22 cellular contexts compared by ENCODE assay signal in genomic region chr6:170052991-170053821, GRCh38.
DNase-seq lines count a peak whose midpoint lies in the region; ATAC-seq and TF ChIP-seq lines count a peak whose summit lies in the region.
"Had no signal": no experiment of that assay in that cellular context is flagged by ENCODE, and none has a peak within 500 bp of the region (broad histone marks: within the 10 kb centered on the region; RNA-seq: fewer than 3 reads in every experiment).

No MANE protein-coding gene starts in this region.

- no peaks in the 10 kb centered on the region for H3K36me3 ChIP-seq in ovary
- no peaks in the 10 kb centered on the region for H3K36me3 ChIP-seq in upper lobe of right lung
- H3K36me3 ChIP-seq: adrenal gland, gastrocnemius medialis, MG63 had no signal

- POLR2A ChIA-PET in activated naive CD8-positive, alpha-beta T cell treated with anti-CD3 and anti-CD28 coated beads, Interleukin-2, amount 10 ng/mL, durations not matched to agents 7 days and 5 days (lab: Charles Lee): no interaction called here
- POLR2A ChIA-PET in GM10248 (lab: Yijun Ruan, JAX): no interaction called here

- no peaks in the 10 kb centered on the region for H3K36me3 Mint-ChIP-seq in activated naive CD8-positive, alpha-beta T cell treated with anti-CD3 and anti-CD28 coated beads, Interleukin-2, amount 10 ng/mL, durations not matched to agents 7 days and 5 days
- H3K36me3 Mint-ChIP-seq in activated naive CD8-positive, alpha-beta T cell treated with anti-CD3 and anti-CD28 coated beads, Interleukin-2, amount 50 U/mL, for 24 hours (ENCODE audit: low read depth): no peaks in the 10 kb centered on the region
- peaks cover 15% of the 10 kb centered on the region for H3K36me3 Mint-ChIP-seq in glutamatergic neuron (ENCODE audit: unreplicated experiment)
- H3K36me3 Mint-ChIP-seq: IgD-negative memory B cell had no signal

- intact Hi-C loops in ovary (cut with DNase I): no loop called here
- intact Hi-C loops in upper lobe of right lung (cut with DNase I): no loop called here

- H3K4me3 ChIP-seq in ovary (no peak overlapping the region), upper lobe of right lung (no peak overlapping the region)
- H3K4me3 ChIP-seq: adrenal gland, gastrocnemius medialis, MG63, PC-9 had no signal

- DNase-seq in activated naive CD8-positive, alpha-beta T cell treated with anti-CD3 and anti-CD28 coated beads, Interleukin-2, amount 10 ng/mL, durations not matched to agents 7 days and 5 days: peak; percentile 16
- DNase-seq in activated naive CD8-positive, alpha-beta T cell treated with anti-CD3 and anti-CD28 coated beads, Interleukin-2, amount 50 U/mL, for 24 hours: no peak
- peak; percentile 14 for DNase-seq in glutamatergic neuron
- peak in 4 of 5 donors; percentile 4 to 29 (median 12) for DNase-seq in ovary
- DNase-seq in upper lobe of right lung: peak; percentile 48
- no peak for DNase-seq in GM10248 (ENCODE audit: extremely low spot score)
- DNase-seq: activated B cell treated with CpG ODN at 0.5 μM for 24 hours; activated CD8-positive, alpha-beta memory T cell treated with anti-CD3 and anti-CD28 coated beads for 24 hours; C1 segment of cervical spinal cord; erythroblast; MG63; NCI-H1694; PC-9; stimulated activated CD4-positive, alpha-beta T cell treated with anti-CD3 and anti-CD28 coated beads, Interleukin-1b, Interleukin-23, amount 100 ng/mL, for 48 hours; stimulated activated naive CD8-positive, alpha-beta T cell treated with anti-CD3 and anti-CD28 coated beads, Interleukin-15, Interleukin-2, amounts not matched to agents 100 U/mL and 50 U/mL, for 24 hours had no signal

- H3K4me1 ChIP-seq in ovary (ENCODE audit: insufficient read depth) (no peaks in the 10 kb centered on the region), upper lobe of right lung (peaks cover 14% of the 10 kb centered on the region)
- H3K4me1 ChIP-seq: adrenal gland had no signal

- TF ChIP-seq CTCF in glutamatergic neuron (IDR thresholded peaks at IDR 0.05; ENCODE audit: partially characterized antibody, unreplicated experiment) (no peak), ovary (IDR thresholded peaks at IDR 0.05) (no peak), upper lobe of right lung (IDR thresholded peaks at IDR 0.05) (no peak), GM10248 (IDR thresholded peaks at IDR 0.05; ENCODE audit: control extremely low read depth, extremely low read depth, low read depth, missing control alignments) (no peak)

- no peaks in the 10 kb centered on the region for H3K4me1 Mint-ChIP-seq in activated naive CD8-positive, alpha-beta T cell treated with anti-CD3 and anti-CD28 coated beads, Interleukin-2, amount 10 ng/mL, durations not matched to agents 7 days and 5 days
- H3K4me1 Mint-ChIP-seq in activated naive CD8-positive, alpha-beta T cell treated with anti-CD3 and anti-CD28 coated beads, Interleukin-2, amount 50 U/mL, for 24 hours: peaks cover 4% of the 10 kb centered on the region
- H3K4me1 Mint-ChIP-seq in glutamatergic neuron (ENCODE audit: low read depth, unreplicated experiment): peaks cover 3% of the 10 kb centered on the region
- H3K4me1 Mint-ChIP-seq: activated B cell treated with CpG ODN at 0.5 μM for 24 hours had no signal

- WGBS in ovary, 3 donors: 83 to 87% (median 87%) methylated on average over 27 of the region's 27 CpGs

- CTCF ChIA-PET in GM10248 (lab: Yijun Ruan, JAX): no interaction called here

- no peak for ATAC-seq in activated naive CD8-positive, alpha-beta T cell treated with anti-CD3 and anti-CD28 coated beads, Interleukin-2, amount 10 ng/mL, durations not matched to agents 7 days and 5 days (ENCODE audit: low read depth)
- ATAC-seq in activated naive CD8-positive, alpha-beta T cell treated with anti-CD3 and anti-CD28 coated beads, Interleukin-2, amount 50 U/mL, for 24 hours: no peak
- ATAC-seq in upper lobe of right lung (no peak), GM21529 (IDR thresholded peaks at IDR 0.05; ENCODE audit: unreplicated experiment) (no peak), esophagus mucosa (no peak)
- ATAC-seq: activated T-helper 17 cell treated with anti-CD3 and anti-CD28 coated beads, Interleukin-2, amount 50 U/mL, for 72 hours; gastrocnemius medialis; stimulated activated naive CD8-positive, alpha-beta T cell treated with anti-CD3 and anti-CD28 coated beads, Interleukin-15, Interleukin-2, amounts not matched to agents 100 U/mL and 50 U/mL, for 24 hours had no signal

- no peak for TF ChIP-seq EP300 in ovary (IDR thresholded peaks at IDR 0.05)

- no peak overlapping the region for H3K4me3 Mint-ChIP-seq in activated naive CD8-positive, alpha-beta T cell treated with anti-CD3 and anti-CD28 coated beads, Interleukin-2, amount 10 ng/mL, durations not matched to agents 7 days and 5 days
- H3K4me3 Mint-ChIP-seq in activated naive CD8-positive, alpha-beta T cell treated with anti-CD3 and anti-CD28 coated beads, Interleukin-2, amount 50 U/mL, for 24 hours: no peak overlapping the region
- H3K4me3 Mint-ChIP-seq in glutamatergic neuron (ENCODE audit: unreplicated experiment): no peak overlapping the region
- H3K4me3 Mint-ChIP-seq: activated B cell treated with CpG ODN at 0.5 μM for 24 hours; activated T-helper 17 cell treated with anti-CD3 and anti-CD28 coated beads, Interleukin-2, amount 50 U/mL, for 72 hours had no signal

- H3K9me3 Mint-ChIP-seq in activated naive CD8-positive, alpha-beta T cell treated with anti-CD3 and anti-CD28 coated beads, Interleukin-2, amount 10 ng/mL, durations not matched to agents 7 days and 5 days: no peaks in the 10 kb centered on the region
- no peaks in the 10 kb centered on the region for H3K9me3 Mint-ChIP-seq in activated naive CD8-positive, alpha-beta T cell treated with anti-CD3 and anti-CD28 coated beads, Interleukin-2, amount 50 U/mL, for 24 hours
- H3K9me3 Mint-ChIP-seq in glutamatergic neuron (ENCODE audit: unreplicated experiment): peaks cover 3% of the 10 kb centered on the region
- H3K9me3 Mint-ChIP-seq: activated B cell treated with CpG ODN at 0.5 μM for 24 hours; activated T-helper 17 cell treated with anti-CD3 and anti-CD28 coated beads, Interleukin-2, amount 50 U/mL, for 72 hours; IgD-negative memory B cell had no signal

- H3K27ac Mint-ChIP-seq in activated naive CD8-positive, alpha-beta T cell treated with anti-CD3 and anti-CD28 coated beads, Interleukin-2, amount 10 ng/mL, durations not matched to agents 7 days and 5 days: no peak overlapping the region
- no peak overlapping the region for H3K27ac Mint-ChIP-seq in activated naive CD8-positive, alpha-beta T cell treated with anti-CD3 and anti-CD28 coated beads, Interleukin-2, amount 50 U/mL, for 24 hours
- H3K27ac Mint-ChIP-seq in glutamatergic neuron (ENCODE audit: unreplicated experiment): peak overlapping the region; percentile 3
- H3K27ac Mint-ChIP-seq: activated B cell treated with CpG ODN at 0.5 μM for 24 hours; activated T-helper 17 cell treated with anti-CD3 and anti-CD28 coated beads, Interleukin-2, amount 50 U/mL, for 72 hours; IgD-negative memory B cell had no signal

- H3K9me3 ChIP-seq in ovary: no peaks in the 10 kb centered on the region
- H3K9me3 ChIP-seq in upper lobe of right lung: no peaks in the 10 kb centered on the region
- H3K9me3 ChIP-seq: adrenal gland, gastrocnemius medialis, MG63 had no signal

- TF ChIP-seq POLR2A in ovary (IDR thresholded peaks at IDR 0.05): no peak

- H3K27me3 ChIP-seq in ovary (no peaks in the 10 kb centered on the region), upper lobe of right lung (no peaks in the 10 kb centered on the region)
- H3K27me3 ChIP-seq: adrenal gland, MG63 had no signal

- H3K27me3 Mint-ChIP-seq in activated naive CD8-positive, alpha-beta T cell treated with anti-CD3 and anti-CD28 coated beads, Interleukin-2, amount 10 ng/mL, durations not matched to agents 7 days and 5 days: peaks cover 1% of the 10 kb centered on the region
- H3K27me3 Mint-ChIP-seq in activated naive CD8-positive, alpha-beta T cell treated with anti-CD3 and anti-CD28 coated beads, Interleukin-2, amount 50 U/mL, for 24 hours: peaks cover 2% of the 10 kb centered on the region
- peaks cover 3% of the 10 kb centered on the region for H3K27me3 Mint-ChIP-seq in glutamatergic neuron (ENCODE audit: unreplicated experiment)
- H3K27me3 Mint-ChIP-seq: activated B cell treated with CpG ODN at 0.5 μM for 24 hours; activated T-helper 17 cell treated with anti-CD3 and anti-CD28 coated beads, Interleukin-2, amount 50 U/mL, for 72 hours had no signal

- H3K27ac ChIP-seq in ovary (no peak overlapping the region), upper lobe of right lung (no peak overlapping the region)
- H3K27ac ChIP-seq: adrenal gland, gastrocnemius medialis, HL-60, PC-9 had no signal

Comparison
In these comparisons a context has a peak if more than half of its experiments do, and no peak if none do; other contexts are left out.
1. DNase-seq: peak in activated naive CD8-positive, alpha-beta T cell treated with anti-CD3 and anti-CD28 coated beads, Interleukin-2, amount 10 ng/mL, durations not matched to agents 7 days and 5 days (single experiment), glutamatergic neuron (single experiment), ovary (4 of 5) and upper lobe of right lung (single experiment); none in activated naive CD8-positive, alpha-beta T cell treated with anti-CD3 and anti-CD28 coated beads, Interleukin-2, amount 50 U/mL, for 24 hours (single experiment) and GM10248 (single experiment).